ENCODE assay signal across 22 cellular contexts in the genomic region with DNA sequence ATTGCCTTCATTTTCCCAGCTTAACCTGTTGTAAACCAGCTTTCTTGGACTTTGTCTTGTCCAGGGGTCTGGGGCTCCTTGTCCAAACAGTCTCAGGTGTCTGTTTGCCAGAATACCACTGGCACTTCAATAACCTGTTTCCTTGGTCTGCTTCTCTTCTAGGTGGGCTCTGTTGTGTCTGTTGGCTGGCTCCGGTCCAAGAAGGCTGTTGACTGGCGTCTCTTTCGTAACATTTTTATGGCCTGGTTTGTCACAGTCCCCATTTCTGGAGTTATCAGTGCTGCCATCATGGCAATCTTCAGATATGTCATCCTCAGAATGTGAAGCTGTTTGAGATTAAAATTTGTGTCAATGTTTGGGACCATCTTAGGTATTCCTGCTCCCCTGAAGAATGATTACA. TPM values are rescaled to one million over a fixed set of nuclear protein-coding genes. Genes with fewer than 3 reads are reported as not detected.
A peak's percentile ranks its signal among the peaks of the same experiment; 100 is the strongest.
DNase-seq lines count a peak whose midpoint lies in the region; ATAC-seq and TF ChIP-seq lines count a peak whose summit lies in the region.
"Had no signal": no experiment of that assay in that cellular context is flagged by ENCODE, and none has a peak within 500 bp of the region (broad histone marks: within the 10 kb centered on the region; RNA-seq: fewer than 3 reads in every experiment).

No MANE protein-coding gene starts in this region.

- H3K4me1 ChIP-seq in BE2C (no peaks in the 10 kb centered on the region), lower lobe of right lung (peaks cover 12% of the 10 kb centered on the region)
- H3K4me1 ChIP-seq: neural progenitor cell had no signal

- H3K27ac Mint-ChIP-seq in endothelial cell (ENCODE audit: unreplicated experiment) = peak overlapping the region; percentile 71
- H3K27ac Mint-ChIP-seq: neural progenitor cell; stimulated activated naive B cell treated with anti-CD40 and anti-IgM and Interleukin-4, amounts not matched to agents 10 μg/mL and 1 μg/mL and 100 μg/mL, for 72 hours had no signal

- H3K9me3 ChIP-seq in BE2C = no peaks in the 10 kb centered on the region
- H3K9me3 ChIP-seq in lower lobe of right lung = no peaks in the 10 kb centered on the region
- H3K9me3 ChIP-seq: MG63, tibial artery had no signal

- TF ChIP-seq CTCF in BE2C (IDR thresholded peaks at IDR 0.05; ENCODE audit: low read depth, low read length) (no peak), endothelial cell (IDR thresholded peaks at IDR 0.05; ENCODE audit: unreplicated experiment) (no peak), lower lobe of right lung (IDR thresholded peaks at IDR 0.05) (no peak)

- no peaks in the 10 kb centered on the region for H3K27me3 ChIP-seq in BE2C
- H3K27me3 ChIP-seq in lower lobe of right lung (ENCODE audit: low read depth) = no peaks in the 10 kb centered on the region
- H3K27me3 ChIP-seq: MG63, neural progenitor cell, tibial artery had no signal

- peaks cover 72% of the 10 kb centered on the region for H3K36me3 Mint-ChIP-seq in endothelial cell (ENCODE audit: low read depth, unreplicated experiment)

- peaks cover 48% of the 10 kb centered on the region for H3K4me1 Mint-ChIP-seq in endothelial cell (ENCODE audit: unreplicated experiment)
- H3K4me1 Mint-ChIP-seq: neural progenitor cell had no signal

- H3K36me3 ChIP-seq in BE2C (peaks cover 35% of the 10 kb centered on the region), lower lobe of right lung (peaks cover 80% of the 10 kb centered on the region)

- DNase-seq in BE2C = peak; percentile 37
- DNase-seq in DMS79 treated with DMSO at 0.1 percent for 48 hours (lab: John Stamatoyannopoulos, UW) = peak; percentile 78
- DNase-seq in NOMO-1 treated with dmso at 0.1 percent for 144 hours (lab: John Stamatoyannopoulos, UW; ENCODE audit: unreplicated experiment) = peak; percentile 12
- DNase-seq in endothelial cell (ENCODE audit: low spot score) = no peak
- no peak for DNase-seq in lower lobe of right lung
- DNase-seq in nucleus accumbens (lab: John Stamatoyannopoulos, UW) = no peak
- no peak for DNase-seq in cortex of kidney (lab: John Stamatoyannopoulos, UW)
- DNase-seq: activated CD4-positive, alpha-beta T cell treated with anti-CD3 and anti-CD28 coated beads for 4 hours; effector memory CD4-positive, alpha-beta T cell; hippocampal formation; MG63; NCI-H1930; NCI-H524; retina; stimulated activated naive B cell treated with anti-CD40 and anti-IgM and Interleukin-4, amounts not matched to agents 10 μg/mL and 1 μg/mL and 100 μg/mL, for 72 hours; tibial artery had no signal

- intact Hi-C loops in lower lobe of right lung (cut with DNase I) = no loop called here

- peaks cover 3% of the 10 kb centered on the region for H3K27me3 Mint-ChIP-seq in endothelial cell (ENCODE audit: unreplicated experiment)
- H3K27me3 Mint-ChIP-seq: stimulated activated naive B cell treated with anti-CD40 and anti-IgM and Interleukin-4, amounts not matched to agents 10 μg/mL and 1 μg/mL and 100 μg/mL, for 72 hours had no signal

- no peak overlapping the region for H3K27ac ChIP-seq in lower lobe of right lung
- H3K27ac ChIP-seq: neural progenitor cell, tibial artery had no signal

- no peaks in the 10 kb centered on the region for H3K9me3 Mint-ChIP-seq in endothelial cell (ENCODE audit: unreplicated experiment)
- H3K9me3 Mint-ChIP-seq: neural progenitor cell; stimulated activated naive B cell treated with anti-CD40 and anti-IgM and Interleukin-4, amounts not matched to agents 10 μg/mL and 1 μg/mL and 100 μg/mL, for 72 hours had no signal

- no peak for ATAC-seq in lower lobe of right lung
- ATAC-seq: HCT116; stimulated activated naive B cell treated with anti-CD40 and anti-IgM and Interleukin-4, amounts not matched to agents 10 μg/mL and 1 μg/mL and 100 μg/mL, for 72 hours had no signal

- H3K4me3 Mint-ChIP-seq in endothelial cell (ENCODE audit: unreplicated experiment) = peak overlapping the region; percentile 74
- H3K4me3 Mint-ChIP-seq: neural progenitor cell; stimulated activated naive B cell treated with anti-CD40 and anti-IgM and Interleukin-4, amounts not matched to agents 10 μg/mL and 1 μg/mL and 100 μg/mL, for 72 hours had no signal

- H3K4me3 ChIP-seq in BE2C (ENCODE audit: low read depth, low read length) (no peak overlapping the region), lower lobe of right lung (no peak overlapping the region)
- H3K4me3 ChIP-seq: MG63, neural progenitor cell, tibial artery had no signal

RNA-seq across cellular contexts. Expression of a gene that starts 17.0 kb away (rescaled TPM):
- polyA plus RNA-seq in BE2C (2012; ENCODE audit: insufficient read depth, insufficient read length, low read depth) = 24.0 TPM
- total RNA-seq in endothelial cell (ENCODE audit: unreplicated experiment) = 255 TPM
- total RNA-seq in lower lobe of right lung = 43.5 TPM

RNA-seq across cellular contexts. Expression of a gene that starts 58.1 kb away (rescaled TPM):
- polyA plus RNA-seq in BE2C (2012; ENCODE audit: insufficient read depth, insufficient read length, low read depth) = not detected
- total RNA-seq in endothelial cell (ENCODE audit: unreplicated experiment) (not detected), lower lobe of right lung (0.53 TPM)
- total RNA-seq: HT1080, kidney epithelial cell, mesenteric fat pad had no signal
- polyA plus RNA-seq: BJ had no signal

Comparison
In these comparisons a context has a peak if more than half of its experiments do, and no peak if none do; other contexts are left out.
1. DNase-seq: peak in BE2C (single experiment), DMS79 treated with DMSO at 0.1 percent for 48 hours (single experiment) and NOMO-1 treated with dmso at 0.1 percent for 144 hours (single experiment); none in endothelial cell (single experiment), lower lobe of right lung (single experiment), nucleus accumbens (0 of 56) and cortex of kidney (single experiment).